In the genomic region with DNA sequence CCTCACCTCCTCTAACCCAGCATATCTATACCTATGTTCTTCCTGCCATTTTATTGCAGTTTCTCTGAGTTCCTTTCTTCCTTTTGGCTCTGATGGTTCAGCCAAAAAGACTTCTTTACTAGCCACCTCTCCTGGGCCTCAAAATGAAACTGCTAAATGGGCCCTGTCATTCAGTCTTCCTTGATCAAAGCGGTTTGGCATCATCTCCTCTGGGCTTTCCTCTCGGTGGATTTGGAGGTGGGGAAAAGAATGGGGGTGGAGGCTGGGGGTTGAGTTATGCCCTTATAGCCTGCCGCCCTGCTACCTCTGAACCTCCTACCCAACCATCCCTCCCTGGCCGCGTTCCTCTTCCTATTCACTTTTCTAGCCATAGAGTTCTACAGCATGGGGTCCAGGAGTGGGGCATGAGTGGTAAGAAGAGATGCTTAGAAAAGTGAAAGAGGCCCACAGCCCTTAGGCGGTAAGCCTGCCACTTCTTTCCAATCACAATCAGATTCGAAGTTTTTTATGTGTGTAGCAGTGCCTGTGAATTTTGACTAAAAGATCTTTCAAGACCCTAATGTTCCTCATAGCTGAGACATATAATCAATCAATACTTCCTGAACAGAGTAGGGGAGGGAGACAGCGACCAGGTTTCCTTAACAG, we compare ENCODE assay signal across 9 cellular contexts. TPM values are rescaled to one million over a fixed set of nuclear protein-coding genes. Genes with fewer than 3 reads are reported as not detected.
DNase-seq lines count a peak whose midpoint lies in the region; ATAC-seq, FAIRE-seq and TF ChIP-seq lines count a peak whose summit lies in the region.
"Had no signal": no experiment of that assay in that cellular context is flagged by ENCODE, and none has a peak within 500 bp of the region (broad histone marks: within the 10 kb centered on the region; RNA-seq: fewer than 3 reads in every experiment).

No MANE protein-coding gene starts in this region.

- peak overlapping the region; percentile 55; the same call in 1 of the 2 replicates for H2AK5ac ChIP-seq in H1 (ENCODE audit: low read depth, low read length)

- FAIRE-seq in H1 (lab: Jason Lieb, UNC): no peak

- no peak overlapping the region for H2AFZ ChIP-seq in H1 (ENCODE audit: low read length)

- POLR2A ChIA-PET in H1 (lab: Charles Lee; ENCODE audit: partially characterized antibody): interaction anchor here (1.0 to 13.2 kb wide), 9 partner anchors 9 to 78 kb away, joined by 3 to 133 read pairs (median 45); partner anchors contain the start of genes CDH24, HAUS4 and PSMB11

- no peak overlapping the region for H3K23ac ChIP-seq in H1 (ENCODE audit: insufficient read length)

- H2BK12ac ChIP-seq in H1 (ENCODE audit: low read depth, low read length): 0 out of 2 replicates have a peak overlapping the region, but pooled peaks have one; percentile 69

- peak; percentile 56 for DNase-seq in LHCN-M2 (ENCODE audit: low read depth)
- DNase-seq in H1 (ENCODE audit: low read depth in 1 of 2, low spot score in 2 of 2): no peak
- DNase-seq in natural killer cell treated with Interleukin-12 subunit alpha and Interleukin-12 subunit beta and Interleukin-15 and Interleukin-18, amount 100 ng/mL, for 72 hours (ENCODE audit: low spot score): no peak
- DNase-seq in iPS-NIHi7 (ENCODE audit: extremely low spot score): no peak
- DNase-seq in stimulated activated CD8-positive, alpha-beta memory T cell treated with anti-CD3 and anti-CD28 coated beads, Interleukin-4, amount 100 ng/mL, for 48 hours: no peak
- DNase-seq in NCI-H2029 treated with DMSO at 0.1 percent for 48 hours (lab: John Stamatoyannopoulos, UW): no peak

- peaks cover 35% of the 10 kb centered on the region for H4K20me1 ChIP-seq in BLaER1
- H4K20me1 ChIP-seq in H1 (replicated peaks in 1 of 2; ENCODE audit: control insufficient read depth in 1 of 2, insufficient read depth in 2 of 2, low read length in 2 of 2): no peaks in the 10 kb centered on the region

- TF ChIP-seq POLR2A in H1 (IDR thresholded peaks at IDR 0.05; ENCODE audit: control extremely low read depth in 1 of 2, low read depth in 2 of 2, low read length in 2 of 2): no peak

- H3K18ac ChIP-seq in H1 (ENCODE audit: extremely low read depth, low read length): peak overlapping the region; percentile 88

- no peaks in the 10 kb centered on the region for H3K36me3 Mint-ChIP-seq in natural killer cell treated with Interleukin-12 subunit alpha and Interleukin-12 subunit beta and Interleukin-15 and Interleukin-18, amount 100 ng/mL, for 72 hours

- H3K9ac ChIP-seq in BLaER1: peak overlapping the region; percentile 63
- peak overlapping the region in 3 of 4 experiments; percentile 36 to 58 (median 55); a peak in 5 of 7 replicates for H3K9ac ChIP-seq in H1 (replicated peaks in 1 of 4; ENCODE audit: extremely low read depth in 1 of 4, low read depth in 3 of 4, low read length in 3 of 4)

- peaks cover 0 to 54% of the 10 kb centered on the region in 2 experiments; a peak in 2 of 4 replicates for H3K79me2 ChIP-seq in H1 (ENCODE audit: control insufficient read depth in 1 of 2, insufficient read depth in 2 of 2, low read length in 2 of 2)

- WGBS in H1 (ENCODE audit: extremely low coverage in 1 of 2, insufficient coverage in 1 of 2, insufficient read length in 1 of 2, insufficient replicate concordance in 2 of 2, low coverage in 1 of 2, low lambda C conversion rate in 2 of 2, missing lambda C conversion rate in 1 of 2), 2 experiments: 39% methylated on average over 8 of the region's 8 CpGs; no CpG with 5 or more reads in 1 of the 2 experiments

- CTCF ChIA-PET in H1 (lab: Charles Lee; ENCODE audit: partially characterized antibody): interaction anchor here (1.1 to 23.0 kb wide), 3 partner anchors 13 to 71 kb away, joined by 3 to 785 read pairs (median 111); partner anchors contain the start of genes CDH24 and PSMB11

- H3K4me3 ChIP-seq in BLaER1: peak overlapping the region; percentile 88
- H3K4me3 ChIP-seq in H1 (ENCODE audit: extremely low read depth in 1 of 4, insufficient read depth in 2 of 4, low read depth in 3 of 4, low read length in 4 of 4): peak overlapping the region; percentile 63 to 94 (median 74)

- H3K4me3 Mint-ChIP-seq in natural killer cell treated with Interleukin-12 subunit alpha and Interleukin-12 subunit beta and Interleukin-15 and Interleukin-18, amount 100 ng/mL, for 72 hours: peak overlapping the region; percentile 5

- H3K4me1 ChIP-seq in BLaER1 (peaks cover 74% of the 10 kb centered on the region), H1 (replicated peaks in 1 of 4; ENCODE audit: control insufficient read depth in 3 of 4, insufficient read depth in 4 of 4, low read length in 3 of 4) (peaks cover 28 to 34% (median 31%) of the 10 kb centered on the region in 4 experiments)

- peak overlapping the region; percentile 50; the same call in 1 of the 2 replicates for H2BK5ac ChIP-seq in H1 (ENCODE audit: low read depth, low read length)

- H2BK120ac ChIP-seq in H1 (replicated peaks; ENCODE audit: low read depth, low read length): no peak overlapping the region

- H3K27ac ChIP-seq in BLaER1 (no peak overlapping the region), H1 (ENCODE audit: low read depth, low read length) (0 out of 2 replicates have a peak overlapping the region, but pooled peaks have one; percentile 22)
- H3K27ac ChIP-seq: VCaP had no signal

- peak overlapping the region; percentile 97 for H3K4me2 ChIP-seq in BLaER1
- H3K4me2 ChIP-seq in H1 (ENCODE audit: insufficient read depth in 1 of 2, low read depth in 2 of 2, low read length in 2 of 2): peak overlapping the region; percentile 79 to 81

- no peak for TF ChIP-seq CTCF in H1 (IDR thresholded peaks at IDR 0.05; ENCODE audit: control extremely low read depth in 1 of 3, insufficient read depth in 1 of 3, low read depth in 1 of 3, low read length in 3 of 3)

- peaks cover 16 to 19% of the 10 kb centered on the region in 2 donors for H3K27me3 Mint-ChIP-seq in natural killer cell treated with Interleukin-12 subunit alpha and Interleukin-12 subunit beta and Interleukin-15 and Interleukin-18, amount 100 ng/mL, for 72 hours

- H3K23me2 ChIP-seq in H1 (ENCODE audit: low read depth, low read length): peaks cover 16% of the 10 kb centered on the region

- no peak overlapping the region for H3K27ac Mint-ChIP-seq in natural killer cell treated with Interleukin-12 subunit alpha and Interleukin-12 subunit beta and Interleukin-15 and Interleukin-18, amount 100 ng/mL, for 72 hours

- H3K4me1 Mint-ChIP-seq in natural killer cell treated with Interleukin-12 subunit alpha and Interleukin-12 subunit beta and Interleukin-15 and Interleukin-18, amount 100 ng/mL, for 72 hours (ENCODE audit: low read depth in 2 of 2): peaks cover 0 to 7% of the 10 kb centered on the region in 2 donors

- H2BK20ac ChIP-seq in H1 (ENCODE audit: low read length): 0 out of 2 replicates have a peak overlapping the region, but pooled peaks have one; percentile 81

- peak overlapping the region; percentile 63 for H3K4ac ChIP-seq in H1 (replicated peaks; ENCODE audit: insufficient read length, low read depth, low read length)

- H3K79me1 ChIP-seq in H1 (ENCODE audit: low read depth, low read length): no peaks in the 10 kb centered on the region

- H4K5ac ChIP-seq in H1 (ENCODE audit: insufficient read length, low read depth, low read length): no peak overlapping the region

- H3K14ac ChIP-seq in H1 (ENCODE audit: insufficient read length): no peak overlapping the region

- peak overlapping the region; percentile 47 for H4K91ac ChIP-seq in H1 (replicated peaks; ENCODE audit: insufficient read length, low read length)

- no peak overlapping the region for H2BK15ac ChIP-seq in H1 (ENCODE audit: low read length)

- H3K27me3 ChIP-seq in BLaER1: peaks cover 22% of the 10 kb centered on the region
- H3K27me3 ChIP-seq in H1 (replicated peaks in 1 of 4; ENCODE audit: control insufficient read depth in 3 of 4, extremely low read depth in 1 of 4, insufficient read depth in 3 of 4, low read length in 3 of 4): peaks cover 0 to 9% (median 4%) of the 10 kb centered on the region in 4 experiments; a peak in 2 of 7 replicates

- no peak for TF ChIP-seq RAD21 in H1 (IDR thresholded peaks at IDR 0.05 in 1 of 2, conservative IDR thresholded peaks at IDR 0.05 in 1 of 2; ENCODE audit: low read depth in 2 of 2, low read length in 2 of 2)

- no peaks in the 10 kb centered on the region for H3K9me3 Mint-ChIP-seq in natural killer cell treated with Interleukin-12 subunit alpha and Interleukin-12 subunit beta and Interleukin-15 and Interleukin-18, amount 100 ng/mL, for 72 hours

- H4K8ac ChIP-seq in H1 (ENCODE audit: extremely low read depth, insufficient read depth, low read length): no peak overlapping the region

- TF ChIP-seq EP300 in H1 (IDR thresholded peaks at IDR 0.05; ENCODE audit: borderline replicate concordance in 1 of 2, low read depth in 2 of 2, low read length in 2 of 2): no peak

- no peaks in the 10 kb centered on the region for H3K9me3 ChIP-seq in BLaER1
- peaks cover 2 to 4% of the 10 kb centered on the region in 2 experiments; a peak in 1 of 4 replicates for H3K9me3 ChIP-seq in H1 (ENCODE audit: insufficient read depth in 2 of 2, low read depth in 1 of 2, low read length in 1 of 2)

- no peak overlapping the region for H3K56ac ChIP-seq in H1 (replicated peaks; ENCODE audit: insufficient read length, low read depth, low read length)

- H3K36me3 ChIP-seq in BLaER1 (peaks cover 36% of the 10 kb centered on the region), H1 (ENCODE audit: control insufficient read depth in 2 of 4, insufficient read depth in 4 of 4, low read length in 3 of 4) (peaks cover under 1 to 39% (median 12%) of the 10 kb centered on the region in 4 experiments; a peak in 6 of 8 replicates)

- no peak for ATAC-seq in natural killer cell treated with Interleukin-12 subunit alpha and Interleukin-12 subunit beta and Interleukin-15 and Interleukin-18, amount 100 ng/mL, for 72 hours
- no peak for ATAC-seq in GM21786 (IDR thresholded peaks at IDR 0.05; ENCODE audit: unreplicated experiment)

RNA-seq across cellular contexts. Expression of gene AJUBA, which starts 2.5 kb away (rescaled TPM):
- 67.1 and 78.4 TPM in 2 replicates for total RNA-seq in LHCN-M2 (2014; rRNA removed)
- 122 TPM for polyA plus RNA-seq in LHCN-M2 (2012)
- 46.0 TPM in 2 replicates for total RNA-seq in H1 (2021; fragmentation: NEBNext Ultra II Directional; extraction: Animal tissue kit (Norgen Biotek cat#: 25700))
- polyA plus RNA-seq in H1 (2011; rRNA removed): 33.1 and 38.8 TPM in 2 replicates
- polyA plus RNA-seq in H1 (2011; cell fraction: cytosol; rRNA removed): 37.3 TPM
- 51.3 TPM for polyA plus RNA-seq in H1 (2011; cell fraction: nucleus; rRNA removed)
- 35.5 to 45.4 TPM (median 41.3 TPM) in 4 replicates for polyA plus RNA-seq in H1 (2012, experiment 1 of 2)
- 35.9 TPM for polyA plus RNA-seq in H1 (2012, experiment 2 of 2)
- 10.0 TPM for polyA plus RNA-seq in H1 (2013, experiment 1 of 2)
- polyA plus RNA-seq in H1 (2013, experiment 2 of 2): 10.3 TPM
- 153 and 192 TPM in 2 replicates for polyA minus RNA-seq in H1 (2011; rRNA and poly(A)+ RNA removed)
- polyA minus RNA-seq in H1 (2011; cell fraction: cytosol; rRNA and poly(A)+ RNA removed): 50.7 TPM
- 105 TPM for polyA minus RNA-seq in H1 (2011; cell fraction: nucleus; rRNA and poly(A)+ RNA removed)
- 1 to 10 TPM in 1 of 2 donors, under 1 TPM in 1; 0.17 to 2.1 TPM for total RNA-seq in natural killer cell treated with Interleukin-12 subunit alpha and Interleukin-12 subunit beta and Interleukin-15 and Interleukin-18, amount 100 ng/mL, for 72 hours

RNA-seq across cellular contexts. Expression of gene HAUS4, which starts 23.0 kb away (rescaled TPM):
- total RNA-seq in LHCN-M2 (2014; rRNA removed): 45.5 and 54.8 TPM in 2 replicates
- polyA plus RNA-seq in LHCN-M2 (2012): 27.5 TPM
- total RNA-seq in H1 (2021; fragmentation: NEBNext Ultra II Directional; extraction: Animal tissue kit (Norgen Biotek cat#: 25700)): 46.1 and 47.7 TPM in 2 replicates
- 35.6 and 46.0 TPM in 2 replicates for polyA plus RNA-seq in H1 (2011; rRNA removed)
- polyA plus RNA-seq in H1 (2011; cell fraction: cytosol; rRNA removed): 53.6 TPM
- 45.6 TPM for polyA plus RNA-seq in H1 (2011; cell fraction: nucleus; rRNA removed)
- 50.4 to 62.8 TPM (median 59.8 TPM) in 4 replicates for polyA plus RNA-seq in H1 (2012, experiment 1 of 2)
- polyA plus RNA-seq in H1 (2012, experiment 2 of 2): 55.5 TPM
- polyA plus RNA-seq in H1 (2013, experiment 1 of 2): 45.0 TPM
- polyA plus RNA-seq in H1 (2013, experiment 2 of 2): 43.0 TPM
- 58.4 and 73.9 TPM in 2 replicates for polyA minus RNA-seq in H1 (2011; rRNA and poly(A)+ RNA removed)
- 29.0 TPM for polyA minus RNA-seq in H1 (2011; cell fraction: cytosol; rRNA and poly(A)+ RNA removed)
- 33.8 TPM for polyA minus RNA-seq in H1 (2011; cell fraction: nucleus; rRNA and poly(A)+ RNA removed)
- 10 to 100 TPM; 34.4 to 56.8 TPM for total RNA-seq in natural killer cell treated with Interleukin-12 subunit alpha and Interleukin-12 subunit beta and Interleukin-15 and Interleukin-18, amount 100 ng/mL, for 72 hours

RNA-seq across cellular contexts. Expression of gene C14orf93, which starts 30.1 kb away (rescaled TPM):
- total RNA-seq in LHCN-M2 (2014; rRNA removed): 4.0 and 8.6 TPM in 2 replicates
- 5.3 TPM for polyA plus RNA-seq in LHCN-M2 (2012)
- total RNA-seq in H1 (2021; fragmentation: NEBNext Ultra II Directional; extraction: Animal tissue kit (Norgen Biotek cat#: 25700)): 7.4 and 7.8 TPM in 2 replicates
- polyA plus RNA-seq in H1 (2011; rRNA removed): 8.2 and 9.7 TPM in 2 replicates
- polyA plus RNA-seq in H1 (2011; cell fraction: cytosol; rRNA removed): 10.0 TPM
- 17.6 TPM for polyA plus RNA-seq in H1 (2011; cell fraction: nucleus; rRNA removed)
- 6.3 to 9.7 TPM (median 7.9 TPM) in 4 replicates for polyA plus RNA-seq in H1 (2012, experiment 1 of 2)
- polyA plus RNA-seq in H1 (2012, experiment 2 of 2): 6.3 TPM
- 3.5 TPM for polyA plus RNA-seq in H1 (2013, experiment 1 of 2)
- 3.3 TPM for polyA plus RNA-seq in H1 (2013, experiment 2 of 2)
- 22.5 and 22.6 TPM in 2 replicates for polyA minus RNA-seq in H1 (2011; rRNA and poly(A)+ RNA removed)
- polyA minus RNA-seq in H1 (2011; cell fraction: cytosol; rRNA and poly(A)+ RNA removed): 4.3 TPM
- polyA minus RNA-seq in H1 (2011; cell fraction: nucleus; rRNA and poly(A)+ RNA removed): 6.5 TPM
- 10 to 100 TPM in 1 of 2 donors, 1 to 10 TPM in 1; 2.8 to 10.8 TPM for total RNA-seq in natural killer cell treated with Interleukin-12 subunit alpha and Interleukin-12 subunit beta and Interleukin-15 and Interleukin-18, amount 100 ng/mL, for 72 hours

RNA-seq across cellular contexts. Expression of gene PRMT5, which starts 50.7 kb away (rescaled TPM):
- total RNA-seq in LHCN-M2 (2014; rRNA removed): 51.7 and 66.0 TPM in 2 replicates
- polyA plus RNA-seq in LHCN-M2 (2012): 192 TPM
- total RNA-seq in H1 (2021; fragmentation: NEBNext Ultra II Directional; extraction: Animal tissue kit (Norgen Biotek cat#: 25700)): 159 and 171 TPM in 2 replicates
- 329 and 402 TPM in 2 replicates for polyA plus RNA-seq in H1 (2011; rRNA removed)
- 274 TPM for polyA plus RNA-seq in H1 (2011; cell fraction: cytosol; rRNA removed)
- polyA plus RNA-seq in H1 (2011; cell fraction: nucleus; rRNA removed): 275 TPM
- 145 to 187 TPM (median 170 TPM) in 4 replicates for polyA plus RNA-seq in H1 (2012, experiment 1 of 2)
- polyA plus RNA-seq in H1 (2012, experiment 2 of 2): 336 TPM
- polyA plus RNA-seq in H1 (2013, experiment 1 of 2): 113 TPM
- polyA plus RNA-seq in H1 (2013, experiment 2 of 2): 99.5 TPM
- polyA minus RNA-seq in H1 (2011; rRNA and poly(A)+ RNA removed): 439 and 469 TPM in 2 replicates
- polyA minus RNA-seq in H1 (2011; cell fraction: cytosol; rRNA and poly(A)+ RNA removed): 207 TPM
- 156 TPM for polyA minus RNA-seq in H1 (2011; cell fraction: nucleus; rRNA and poly(A)+ RNA removed)
- 100 to 1,000 TPM; 108 to 171 TPM for total RNA-seq in natural killer cell treated with Interleukin-12 subunit alpha and Interleukin-12 subunit beta and Interleukin-15 and Interleukin-18, amount 100 ng/mL, for 72 hours

RNA-seq across cellular contexts. Expression of gene PSMB5, which starts 54.8 kb away (rescaled TPM):
- 235 and 240 TPM in 2 replicates for total RNA-seq in LHCN-M2 (2014; rRNA removed)
- 263 TPM for polyA plus RNA-seq in LHCN-M2 (2012)
- 246 and 254 TPM in 2 replicates for total RNA-seq in H1 (2021; fragmentation: NEBNext Ultra II Directional; extraction: Animal tissue kit (Norgen Biotek cat#: 25700))
- 402 and 510 TPM in 2 replicates for polyA plus RNA-seq in H1 (2011; rRNA removed)
- 415 TPM for polyA plus RNA-seq in H1 (2011; cell fraction: cytosol; rRNA removed)
- 246 TPM for polyA plus RNA-seq in H1 (2011; cell fraction: nucleus; rRNA removed)
- 252 to 356 TPM (median 319 TPM) in 4 replicates for polyA plus RNA-seq in H1 (2012, experiment 1 of 2)
- 310 TPM for polyA plus RNA-seq in H1 (2012, experiment 2 of 2)
- 131 TPM for polyA plus RNA-seq in H1 (2013, experiment 1 of 2)
- polyA plus RNA-seq in H1 (2013, experiment 2 of 2): 133 TPM
- polyA minus RNA-seq in H1 (2011; rRNA and poly(A)+ RNA removed): 379 and 426 TPM in 2 replicates
- polyA minus RNA-seq in H1 (2011; cell fraction: cytosol; rRNA and poly(A)+ RNA removed): 145 TPM
- 117 TPM for polyA minus RNA-seq in H1 (2011; cell fraction: nucleus; rRNA and poly(A)+ RNA removed)
- total RNA-seq in natural killer cell treated with Interleukin-12 subunit alpha and Interleukin-12 subunit beta and Interleukin-15 and Interleukin-18, amount 100 ng/mL, for 72 hours: 100 to 1,000 TPM; 102 to 121 TPM

Comparison
In these comparisons a context has a peak if more than half of its experiments do, and no peak if none do; other contexts are left out.
1. RNA of gene AJUBA, which starts 2.5 kb away (total RNA-seq): 67.1 to 78.4 TPM in LHCN-M2 and 46.0 TPM in H1; 0.17 to 2.1 TPM in natural killer cell treated with Interleukin-12 subunit alpha and Interleukin-12 subunit beta and Interleukin-15 and Interleukin-18, amount 100 ng/mL, for 72 hours; every median in the first group is over 10 times any median in the second.